ENCODE assay signal across 8 cellular contexts in the genomic region with DNA sequence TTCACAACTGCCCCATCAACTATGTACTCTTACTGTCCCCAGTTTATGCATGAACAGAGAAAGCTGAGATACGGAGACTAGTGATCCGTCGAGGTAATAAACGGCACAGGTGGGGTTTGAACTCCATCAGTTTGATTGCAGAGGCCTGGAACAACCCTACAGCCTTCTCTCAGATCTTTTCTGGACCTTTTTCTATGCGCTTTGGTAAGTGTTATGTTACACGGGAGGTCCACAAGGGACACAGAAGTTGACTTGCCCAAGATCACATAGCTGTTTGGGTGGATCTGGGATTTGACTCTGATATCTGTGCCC. TPM values are rescaled to one million over a fixed set of nuclear protein-coding genes. Genes with fewer than 3 reads are reported as not detected.
A peak's percentile ranks its signal among the peaks of the same experiment; 100 is the strongest.
DNase-seq lines count a peak whose midpoint lies in the region; ATAC-seq and TF ChIP-seq lines count a peak whose summit lies in the region.

No MANE protein-coding gene starts in this region.

- no peaks in the 10 kb centered on the region for H4K20me1 ChIP-seq in SU-DHL-6 (ENCODE audit: low read depth, low read length)

- peak overlapping the region; percentile 27; the same call in 1 of the 2 replicates for H3K9ac ChIP-seq in SU-DHL-6 (ENCODE audit: low read length)

- TF ChIP-seq CTCF in SU-DHL-6 (IDR thresholded peaks at IDR 0.05; ENCODE audit: insufficient read depth, low read length, poor library complexity, severe bottlenecking) (no peak), fibroblast of pulmonary artery (IDR thresholded peaks at IDR 0.05; ENCODE audit: low read length, missing control alignments) (no peak), sigmoid colon (IDR thresholded peaks at IDR 0.05) (peak in 1 of 4 experiments; percentile 1)

- peak overlapping the region; percentile 49 for H3K4me2 ChIP-seq in SU-DHL-6 (ENCODE audit: low read depth, low read length, poor library complexity, severe bottlenecking)

- no peak for TF ChIP-seq POLR2A in sigmoid colon (IDR thresholded peaks at IDR 0.05)

- peaks cover 0 to 32% (median 26%) of the 10 kb centered on the region in 4 donors for H3K4me1 ChIP-seq in sigmoid colon

- H3K27ac ChIP-seq in SU-DHL-6 (ENCODE audit: low read depth, low read length) (no peak overlapping the region), sigmoid colon (peak overlapping the region; percentile 94 to 97 (median 96))

- no peaks in the 10 kb centered on the region for H3K36me3 ChIP-seq in SU-DHL-6 (ENCODE audit: low read length)
- H3K36me3 ChIP-seq in sigmoid colon: peaks cover 19 to 27% (median 25%) of the 10 kb centered on the region in 4 donors

- TF ChIP-seq EP300 in sigmoid colon (IDR thresholded peaks at IDR 0.05): no peak

- H2AFZ ChIP-seq in SU-DHL-6 (ENCODE audit: low read depth, low read length, severe bottlenecking): peak overlapping the region; percentile 95

- H3K9me2 ChIP-seq in SU-DHL-6 (replicated peaks; ENCODE audit: insufficient read depth, low read length): no peaks in the 10 kb centered on the region

- DNase-seq in fibroblast of pulmonary artery (ENCODE audit: low read depth) (no peak), sigmoid colon (no peak), putamen (ENCODE audit: low spot score) (no peak), GDM1 (lab: John Stamatoyannopoulos, UW) (no peak)

- peak; percentile 0 for ATAC-seq in GM21528 (IDR thresholded peaks at IDR 0.05; ENCODE audit: low FRiP score, unreplicated experiment)
- ATAC-seq in GM21723 (IDR thresholded peaks at IDR 0.05; ENCODE audit: unreplicated experiment): no peak
- no peak for ATAC-seq in GM19324 (IDR thresholded peaks at IDR 0.05; ENCODE audit: low FRiP score, unreplicated experiment)

- H3K27me3 ChIP-seq in SU-DHL-6 (ENCODE audit: low read length) (no peaks in the 10 kb centered on the region), sigmoid colon (no peaks in the 10 kb centered on the region)

- H3K4me3 ChIP-seq in SU-DHL-6 (ENCODE audit: insufficient read depth, low read length, poor library complexity, severe bottlenecking) (peak overlapping the region; percentile 22), fibroblast of pulmonary artery (replicated peaks; ENCODE audit: low read depth, low read length) (peak overlapping the region; percentile 45), sigmoid colon (peak overlapping the region in 3 of 4 donors; percentile 81 to 88 (median 87))

- H3K79me2 ChIP-seq in SU-DHL-6 (ENCODE audit: insufficient read depth, low read length): no peaks in the 10 kb centered on the region

- 25 to 62% methylated on average over 6 of the region's 6 CpGs for WGBS in sigmoid colon, 2 donors

- intact Hi-C loops in sigmoid colon (cut with DNase I): loop anchor here (2.0 to 10.0 kb wide), 6 partner anchors 112 to 982 kb away; a partner anchor contains a TSS

- H3F3A ChIP-seq in SU-DHL-6 (ENCODE audit: insufficient read depth): no peaks in the 10 kb centered on the region

- H3K9me3 ChIP-seq in SU-DHL-6 (ENCODE audit: insufficient read depth, low read length) (no peaks in the 10 kb centered on the region), sigmoid colon (no peaks in the 10 kb centered on the region)

RNA-seq across cellular contexts. Expression of a gene that starts 1.1 kb away (rescaled TPM):
- 10 to 100 TPM; 43.2 to 62.8 (median 53.1) TPM for total RNA-seq in sigmoid colon
- polyA plus RNA-seq in sigmoid colon: 100 to 1,000 TPM; 108 to 137 (median 132) TPM

RNA-seq across cellular contexts. Expression of a gene that starts 29.4 kb away (rescaled TPM):
- over 10,000 TPM in 3 of 4 donors, 1,000 to 10,000 TPM in 1; 7,366 to 30,562 (median 13,340) TPM for total RNA-seq in sigmoid colon
- polyA plus RNA-seq in sigmoid colon: 100 to 1,000 TPM in 2 of 3 donors, 10 to 100 TPM in 1; 35.1 to 264 (median 162) TPM

RNA-seq across cellular contexts. Expression of a gene that starts 45.8 kb away (rescaled TPM):
- 100 to 1,000 TPM; 123 to 321 (median 194) TPM for total RNA-seq in sigmoid colon
- 10 to 100 TPM in 2 of 3 donors, 1 to 10 TPM in 1; 6.0 to 25.4 (median 13.4) TPM for polyA plus RNA-seq in sigmoid colon

RNA-seq across cellular contexts. Expression of a gene that starts 56.3 kb away (rescaled TPM):
- total RNA-seq in sigmoid colon: not detected
- polyA plus RNA-seq in sigmoid colon: not detected

Comparison
In these comparisons a context has a peak if more than half of its experiments do, and no peak if none do; other contexts are left out.
1. H3K4me3 ChIP-seq: peak in every context shown above with its lines; median percentile 87 in sigmoid colon; 45 in fibroblast of pulmonary artery; 22 in SU-DHL-6.